21 cellular contexts compared by ENCODE assay signal in genomic region chr20:56926501-56926900, GRCh38.
"Had no signal": no experiment of that assay in that cellular context is flagged by ENCODE, and none has a peak within 500 bp of the region (broad histone marks: within the 10 kb centered on the region; RNA-seq: fewer than 3 reads in every experiment).

No MANE protein-coding gene starts in this region.

- DNase-seq: effector memory CD8-positive, alpha-beta T cell; gastrocnemius medialis; kidney; left cardiac atrium; left ventricle myocardium inferior; mesenchymal stem cell; midbrain; nucleus accumbens; ovary; right cardiac atrium; small intestine; stimulated activated CD4-positive, alpha-beta T cell treated with anti-CD3 and anti-CD28 coated beads, Interleukin-12 subunit alpha, Interleukin-12 subunit beta, amount 100 ng/mL, for 4 hours; stimulated activated naive CD4-positive, alpha-beta T cell treated with Interleukin-2 at 50 U/mL for 16 hours; thyroid gland; upper lobe of right lung had no signal

- FAIRE-seq: colon, kidney, small intestine had no signal

- H3K27ac ChIP-seq: epithelial cell of prostate, esophagus muscularis mucosa, gastrocnemius medialis, left ventricle myocardium inferior, ovary, suprapubic skin, thyroid gland, upper lobe of right lung had no signal

- ATAC-seq: effector memory CD8-positive, alpha-beta T cell; gastrocnemius medialis; left cardiac atrium; right cardiac atrium; upper lobe of right lung had no signal

- H3K4me3 Mint-ChIP-seq: dendritic cell treated with granulocyte-macrophage colony-stimulating factor and Interleukin-4, amounts not matched to agents 40 ng/mL and 50 ng/mL, for 4 days; effector memory CD8-positive, alpha-beta T cell had no signal

- H3K9me3 ChIP-seq: esophagus muscularis mucosa, gastrocnemius medialis, left ventricle myocardium inferior, suprapubic skin, thyroid gland, upper lobe of right lung had no signal

- H3K27me3 ChIP-seq: ovary had no signal

- H3K4me3 ChIP-seq: lung, ovary, thyroid gland, upper lobe of right lung had no signal

- H3K36me3 ChIP-seq: esophagus muscularis mucosa, gastrocnemius medialis, left ventricle myocardium inferior, ovary, suprapubic skin, thyroid gland, upper lobe of right lung had no signal

- H3K9me3 Mint-ChIP-seq: dendritic cell treated with granulocyte-macrophage colony-stimulating factor and Interleukin-4, amounts not matched to agents 40 ng/mL and 50 ng/mL, for 4 days had no signal

- H3K27ac Mint-ChIP-seq: dendritic cell treated with granulocyte-macrophage colony-stimulating factor and Interleukin-4, amounts not matched to agents 40 ng/mL and 50 ng/mL, for 4 days; effector memory CD8-positive, alpha-beta T cell had no signal
